9 cellular contexts compared by ENCODE assay signal in the genomic region with DNA sequence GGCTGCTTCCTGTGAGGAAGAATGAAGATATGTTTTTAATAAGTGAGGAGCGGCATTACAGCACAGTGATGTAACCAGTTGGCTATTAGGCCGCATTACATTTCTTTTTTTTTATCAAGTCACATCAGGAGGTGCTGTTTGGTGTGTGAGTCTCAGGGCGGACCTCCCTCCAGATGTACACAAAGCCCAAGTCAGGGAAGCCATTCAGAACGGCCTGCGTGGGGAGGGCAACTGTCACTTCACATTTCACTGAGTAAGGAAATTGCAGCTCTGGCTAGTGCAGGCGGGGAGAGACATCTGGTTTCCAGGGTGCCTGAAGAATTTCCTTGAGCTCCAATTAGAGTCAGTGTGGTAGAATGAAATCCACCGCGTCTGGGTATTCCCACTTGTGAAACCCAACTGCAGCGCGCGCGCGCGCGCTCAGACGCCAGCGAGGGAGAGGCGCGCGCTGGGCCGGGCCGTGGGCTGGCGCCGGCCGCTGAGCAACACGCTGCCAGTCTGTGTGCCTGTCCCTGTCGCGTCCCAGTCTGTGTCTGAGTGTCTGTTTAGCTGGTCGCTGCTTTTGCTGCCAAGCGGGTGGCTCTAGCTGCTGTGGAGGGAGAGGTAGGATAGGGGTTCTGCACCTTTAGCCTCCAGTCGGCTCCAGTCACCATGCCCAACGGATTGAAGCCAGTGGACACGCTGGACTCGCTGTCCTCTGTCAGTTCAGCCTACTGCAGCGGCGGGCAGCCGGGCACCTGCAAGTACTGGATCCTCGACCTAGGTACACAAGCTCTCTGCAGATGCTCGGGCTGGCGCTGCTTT.
DNase-seq lines count a peak whose midpoint lies in the region; ATAC-seq and TF ChIP-seq lines count a peak whose summit lies in the region.
"Had no signal": no experiment of that assay in that cellular context is flagged by ENCODE, and none has a peak within 500 bp of the region (broad histone marks: within the 10 kb centered on the region; RNA-seq: fewer than 3 reads in every experiment).

No MANE protein-coding gene starts in this region.

- no peaks in the 10 kb centered on the region for H3K27me3 Mint-ChIP-seq in neural progenitor cell (ENCODE audit: insufficient read depth, low read depth)
- peaks cover 2% of the 10 kb centered on the region for H3K27me3 Mint-ChIP-seq in activated CD4-positive, alpha-beta T cell treated with anti-CD3 and anti-CD28 coated beads for 36 hours

- H3K36me3 ChIP-seq in fibroblast of lung (ENCODE audit: control insufficient read depth, insufficient read depth, low read length) (peaks cover 11% of the 10 kb centered on the region), neural progenitor cell (no peaks in the 10 kb centered on the region)

- H3K4me3 Mint-ChIP-seq in neural progenitor cell = peak overlapping the region; percentile 35
- H3K4me3 Mint-ChIP-seq in activated CD4-positive, alpha-beta T cell treated with anti-CD3 and anti-CD28 coated beads for 36 hours = no peak overlapping the region

- no peaks in the 10 kb centered on the region for H3K9me3 ChIP-seq in fibroblast of lung (ENCODE audit: control insufficient read depth, insufficient read depth, low read depth, low read length)
- H3K9me3 ChIP-seq in neural progenitor cell (ENCODE audit: low read depth) = no peaks in the 10 kb centered on the region
- H3K9me3 ChIP-seq: A549 had no signal

- H4K20me1 ChIP-seq in fibroblast of lung (ENCODE audit: control insufficient read depth, extremely low read depth, insufficient read depth, low read length) (no peaks in the 10 kb centered on the region), neural progenitor cell (ENCODE audit: low read depth) (peaks cover 31% of the 10 kb centered on the region)

- H3K4me1 ChIP-seq in fibroblast of lung (ENCODE audit: control insufficient read depth, extremely low read depth, insufficient read depth, low read length) (peaks cover 15% of the 10 kb centered on the region), neural progenitor cell (peaks cover 60% of the 10 kb centered on the region)

- peak overlapping the region; percentile 72 for H3K27ac Mint-ChIP-seq in neural progenitor cell
- no peak overlapping the region for H3K27ac Mint-ChIP-seq in activated CD4-positive, alpha-beta T cell treated with anti-CD3 and anti-CD28 coated beads for 36 hours

- H3K4me2 ChIP-seq in fibroblast of lung (ENCODE audit: extremely low read depth, insufficient read depth, low read length) (peak overlapping the region; percentile 99), neural progenitor cell (peak overlapping the region; percentile 62)
- H3K4me2 ChIP-seq: A549 had no signal

- peaks cover 22% of the 10 kb centered on the region for H3F3A ChIP-seq in neural progenitor cell (ENCODE audit: low read depth)

- no peak for TF ChIP-seq CTCF in fibroblast of lung (conservative IDR thresholded peaks at IDR 0.05 in 1 of 2, IDR thresholded peaks at IDR 0.05 in 1 of 2; ENCODE audit: low read depth in 1 of 2, low read length in 2 of 2)
- TF ChIP-seq CTCF in neural progenitor cell (IDR thresholded peaks at IDR 0.05) = no peak

- H2AFZ ChIP-seq in fibroblast of lung (ENCODE audit: low read length) (no peak overlapping the region), neural progenitor cell (replicated peaks) (no peak overlapping the region)

- intact Hi-C loops in activated CD4-positive, alpha-beta T cell treated with anti-CD3 and anti-CD28 coated beads for 36 hours (cut with DNase I, micrococcal nuclease) = no loop called here

- POLR2A ChIA-PET in activated CD4-positive, alpha-beta T cell treated with anti-CD3 and anti-CD28 coated beads for 36 hours (lab: Charles Lee) = no interaction called here

- H3K36me3 Mint-ChIP-seq in neural progenitor cell = peaks cover 29% of the 10 kb centered on the region
- peaks cover 2% of the 10 kb centered on the region for H3K36me3 Mint-ChIP-seq in activated CD4-positive, alpha-beta T cell treated with anti-CD3 and anti-CD28 coated beads for 36 hours (ENCODE audit: low read depth)

- DNase-seq in A172 (ENCODE audit: low spot score) = peak; percentile 78
- peak; percentile 80 for DNase-seq in NCI-H748 treated with DMSO at 0.1 percent for 48 hours (lab: John Stamatoyannopoulos, UW)
- DNase-seq in fibroblast of lung (ENCODE audit: low read depth in 2 of 2) = peak; percentile 95 to 96
- DNase-seq in neural progenitor cell (ENCODE audit: low spot score) = peak; percentile 87
- no peak for DNase-seq in LoVo (ENCODE audit: low spot score)
- no peak for DNase-seq in activated CD4-positive, alpha-beta T cell treated with anti-CD3 and anti-CD28 coated beads for 36 hours

- CTCF ChIA-PET in activated CD4-positive, alpha-beta T cell treated with anti-CD3 and anti-CD28 coated beads for 36 hours (lab: Charles Lee) = interaction anchor here (1.5 kb wide), 1 partner anchor 27 kb away, joined by 4 read pairs; no protein-coding TSS in a partner anchor

- H3K27me3 ChIP-seq in fibroblast of lung (ENCODE audit: control insufficient read depth, insufficient read depth, low read length) (no peaks in the 10 kb centered on the region), neural progenitor cell (no peaks in the 10 kb centered on the region)

- H3K9ac ChIP-seq in fibroblast of lung (ENCODE audit: insufficient read depth, low read length) (peak overlapping the region; percentile 72), neural progenitor cell (no peak overlapping the region)

- peaks cover 8% of the 10 kb centered on the region for H3K9me3 Mint-ChIP-seq in neural progenitor cell
- peaks cover 3% of the 10 kb centered on the region for H3K9me3 Mint-ChIP-seq in activated CD4-positive, alpha-beta T cell treated with anti-CD3 and anti-CD28 coated beads for 36 hours (ENCODE audit: low read depth)

- H3K27ac ChIP-seq in fibroblast of lung (ENCODE audit: insufficient read depth, low read length) (peak overlapping the region; percentile 92), neural progenitor cell (peak overlapping the region; percentile 80)
- H3K27ac ChIP-seq: A549 had no signal

- no peak for ATAC-seq in GM19395 (IDR thresholded peaks at IDR 0.05; ENCODE audit: unreplicated experiment)
- ATAC-seq in HG02885 (IDR thresholded peaks at IDR 0.05; ENCODE audit: poor library complexity, unreplicated experiment) = no peak
- no peak for ATAC-seq in activated CD4-positive, alpha-beta T cell treated with anti-CD3 and anti-CD28 coated beads for 36 hours
- ATAC-seq: A549 had no signal

- H3K79me2 ChIP-seq in fibroblast of lung (ENCODE audit: control insufficient read depth, insufficient read depth, low read length) (peaks cover 64% of the 10 kb centered on the region), neural progenitor cell (ENCODE audit: low read depth) (no peaks in the 10 kb centered on the region)

- H3K4me3 ChIP-seq in fibroblast of lung (replicated peaks in 1 of 4; ENCODE audit: control extremely low read depth in 1 of 4, insufficient read depth in 1 of 4, low read depth in 3 of 4, low read length in 4 of 4) (peak overlapping the region; percentile 55 to 69 (median 68)), neural progenitor cell (no peak overlapping the region)
- H3K4me3 ChIP-seq: A549 had no signal

- H3K4me1 Mint-ChIP-seq in neural progenitor cell = peaks cover 69% of the 10 kb centered on the region
- peaks cover 28% of the 10 kb centered on the region for H3K4me1 Mint-ChIP-seq in activated CD4-positive, alpha-beta T cell treated with anti-CD3 and anti-CD28 coated beads for 36 hours

Comparison
In these comparisons a context has a peak if more than half of its experiments do, and no peak if none do; other contexts are left out.
1. DNase-seq: peak in A172 (single experiment), NCI-H748 treated with DMSO at 0.1 percent for 48 hours (single experiment), fibroblast of lung (2 of 2) and neural progenitor cell (single experiment); none in LoVo (single experiment) and activated CD4-positive, alpha-beta T cell treated with anti-CD3 and anti-CD28 coated beads for 36 hours (single experiment).